15 cellular contexts compared by ENCODE assay signal in genomic region chr5:124126504-124127240, GRCh38.
DNase-seq lines count a peak whose midpoint lies in the region; ATAC-seq lines count a peak whose summit lies in the region.
"Had no signal": no experiment of that assay in that cellular context is flagged by ENCODE, and none has a peak within 500 bp of the region (broad histone marks: within the 10 kb centered on the region; RNA-seq: fewer than 3 reads in every experiment).

No MANE protein-coding gene starts in this region.

- no peaks in the 10 kb centered on the region for H3K4me1 ChIP-seq in aorta (ENCODE audit: control insufficient read depth in 1 of 2, insufficient read depth in 2 of 2, low read length in 2 of 2)
- H3K4me1 ChIP-seq: left lung had no signal

- H3K4me3 Mint-ChIP-seq in naive B cell: no peak overlapping the region
- H3K4me3 Mint-ChIP-seq: activated CD4-positive, alpha-beta memory T cell treated with anti-CD3 and anti-CD28 coated beads, Interleukin-2, amount 10 ng/mL, durations not matched to agents 7 days and 5 days; CD4-positive, CD25-positive, alpha-beta regulatory T cell had no signal

- no peaks in the 10 kb centered on the region for H3K9me3 Mint-ChIP-seq in naive B cell

- H3K36me3 ChIP-seq in aorta (ENCODE audit: control insufficient read depth in 1 of 2, insufficient read depth in 2 of 2, low read length in 1 of 2): no peaks in the 10 kb centered on the region
- H3K36me3 ChIP-seq: left lung, MG63 had no signal

- H3K27me3 ChIP-seq in aorta (ENCODE audit: control insufficient read depth in 1 of 2, insufficient read depth in 2 of 2, low read length in 1 of 2): no peaks in the 10 kb centered on the region
- H3K27me3 ChIP-seq: left lung, MG63 had no signal

- H3K36me3 Mint-ChIP-seq in naive B cell: no peaks in the 10 kb centered on the region
- H3K36me3 Mint-ChIP-seq: CD4-positive, CD25-positive, alpha-beta regulatory T cell had no signal

- peaks cover 0 to 5% (median 0%) of the 10 kb centered on the region in 3 donors for H3K27me3 Mint-ChIP-seq in naive B cell
- H3K27me3 Mint-ChIP-seq: activated CD4-positive, alpha-beta memory T cell treated with anti-CD3 and anti-CD28 coated beads, Interleukin-2, amount 10 ng/mL, durations not matched to agents 7 days and 5 days; CD4-positive, CD25-positive, alpha-beta regulatory T cell had no signal

- ATAC-seq in GM18867 (IDR thresholded peaks at IDR 0.05; ENCODE audit: unreplicated experiment) (peak; percentile 49), GM21825 (IDR thresholded peaks at IDR 0.05; ENCODE audit: unreplicated experiment) (peak; percentile 82), HG03469 (IDR thresholded peaks at IDR 0.05; ENCODE audit: unreplicated experiment) (peak; percentile 85), naive B cell (ENCODE audit: low read depth in 2 of 2) (peak; percentile 38 to 40), left cardiac atrium (no peak), aorta (ENCODE audit: low FRiP score) (no peak)

- peaks cover 3 to 26% (median 14%) of the 10 kb centered on the region in 3 donors for H3K4me1 Mint-ChIP-seq in naive B cell
- H3K4me1 Mint-ChIP-seq: activated CD4-positive, alpha-beta memory T cell treated with anti-CD3 and anti-CD28 coated beads, Interleukin-2, amount 10 ng/mL, durations not matched to agents 7 days and 5 days; CD4-positive, CD25-positive, alpha-beta regulatory T cell had no signal

- DNase-seq in naive B cell: no peak
- DNase-seq in NAMALWA (ENCODE audit: low spot score): no peak
- DNase-seq in left cardiac atrium: no peak
- DNase-seq in aorta: no peak
- DNase-seq in anterior cingulate cortex (lab: John Stamatoyannopoulos, UW): no peak
- DNase-seq: activated CD4-positive, alpha-beta memory T cell treated with anti-CD3 and anti-CD28 coated beads, Interleukin-2, amount 10 ng/mL, durations not matched to agents 7 days and 5 days; CD4-positive, CD25-positive, alpha-beta regulatory T cell; GDM1; HCEC 1CT; left lung; MG63; T-helper 2 cell had no signal

- no peaks in the 10 kb centered on the region for H3K9me3 ChIP-seq in aorta (ENCODE audit: control insufficient read depth, low read length)
- H3K9me3 ChIP-seq: left lung, MG63 had no signal

- intact Hi-C loops in left cardiac atrium (cut with DNase I) (no loop called here), aorta (cut with DNase I) (no loop called here)

- 96 to 99% methylated on average over 5 of the region's 5 CpGs for WGBS in aorta, 2 donors

- H3K27ac Mint-ChIP-seq in naive B cell: peak overlapping the region in 2 of 6 donors; percentile 63 to 69
- H3K27ac Mint-ChIP-seq: activated CD4-positive, alpha-beta memory T cell treated with anti-CD3 and anti-CD28 coated beads, Interleukin-2, amount 10 ng/mL, durations not matched to agents 7 days and 5 days; CD4-positive, CD25-positive, alpha-beta regulatory T cell had no signal

- no peak overlapping the region for H3K27ac ChIP-seq in aorta (ENCODE audit: low read depth in 1 of 2, low read length in 2 of 2)
- H3K27ac ChIP-seq: left lung had no signal

- H3K4me3 ChIP-seq in aorta (ENCODE audit: low read length in 2 of 2): no peak overlapping the region
- H3K4me3 ChIP-seq: left lung, MG63 had no signal

Comparison
In these comparisons a context has a peak if more than half of its experiments do, and no peak if none do; other contexts are left out.
1. ATAC-seq: peak in GM18867 (single experiment), GM21825 (single experiment), HG03469 (single experiment) and naive B cell (2 of 2); none in left cardiac atrium (0 of 2) and aorta (single experiment).